Comparison of ENCODE assay signal across 23 cellular contexts in the genomic region with DNA sequence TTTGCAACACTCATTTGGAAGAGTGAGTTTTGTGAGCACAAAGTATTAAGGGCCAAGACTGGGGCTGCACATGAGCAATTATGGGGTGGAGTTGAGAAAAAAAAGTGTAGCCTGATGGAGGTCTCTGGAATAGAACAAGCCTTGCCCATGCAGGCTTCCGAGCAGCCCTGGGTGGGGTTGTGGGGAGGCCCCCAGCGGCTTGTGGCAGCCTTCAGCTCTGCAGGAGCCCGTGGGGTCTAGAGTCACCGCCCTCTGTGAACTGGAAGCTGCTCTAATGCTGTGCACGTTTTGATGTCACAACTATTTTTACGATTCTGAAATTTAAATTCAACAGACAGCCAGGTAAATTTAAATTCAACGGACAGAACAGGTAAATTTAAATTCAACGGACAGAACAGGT.
"Had no signal": no experiment of that assay in that cellular context is flagged by ENCODE, and none has a peak within 500 bp of the region (broad histone marks: within the 10 kb centered on the region; RNA-seq: fewer than 3 reads in every experiment).

No MANE protein-coding gene starts in this region.

- DNase-seq: effector memory CD8-positive, alpha-beta T cell; erythroblast; foreskin keratinocyte; left colon; left ventricle myocardium superior; mucosa of descending colon; natural killer cell; nucleus accumbens; right lobe of liver; spleen; stimulated activated CD4-positive, alpha-beta T cell treated with anti-CD3 and anti-CD28 coated beads, Interleukin-15, amount 100 ng/mL, for 24 hours; stimulated activated CD4-positive, alpha-beta T cell treated with anti-CD3 and anti-CD28 coated beads, Interleukin-1b, Interleukin-23, amount 100 ng/mL, for 48 hours; stimulated activated CD4-positive, alpha-beta T cell treated with anti-CD3 and anti-CD28 coated beads, Interleukin-4, amount 100 ng/mL, for 24 hours; tibial artery; upper lobe of left lung; uterus had no signal

- H3K36me3 Mint-ChIP-seq: natural killer cell had no signal

- H3K9me3 ChIP-seq: mucosa of descending colon, pancreas, prostate gland, right lobe of liver, spleen, tibial artery, upper lobe of left lung, uterus had no signal

- H3K4me1 Mint-ChIP-seq: natural killer cell, neural crest cell had no signal

- H3K36me3 ChIP-seq: pancreas, prostate gland, right lobe of liver, uterus had no signal

- H3K27ac ChIP-seq: foreskin keratinocyte, pancreas, prostate gland, right lobe of liver, spleen, tibial artery, upper lobe of left lung, uterus had no signal

- H3K27ac Mint-ChIP-seq: dendritic cell treated with granulocyte-macrophage colony-stimulating factor and Interleukin-4, amounts not matched to agents 40 ng/mL and 50 ng/mL, for 4 days; effector memory CD8-positive, alpha-beta T cell; natural killer cell; stimulated activated naive CD8-positive, alpha-beta T cell treated with anti-CD3 and anti-CD28 coated beads, Interleukin-15, Interleukin-2, amounts not matched to agents 100 ng/mL and 50 ng/mL, for 24 hours had no signal

- H3K4me1 ChIP-seq: pancreas, prostate gland, right lobe of liver, upper lobe of left lung, uterus had no signal

- H3K4me3 Mint-ChIP-seq: dendritic cell treated with granulocyte-macrophage colony-stimulating factor and Interleukin-4, amounts not matched to agents 40 ng/mL and 50 ng/mL, for 4 days; effector memory CD8-positive, alpha-beta T cell; natural killer cell; neural crest cell; stimulated activated memory B cell treated with anti-CD40 and anti-IgM and Interleukin-4, amounts not matched to agents 10 μg/mL and 1 μg/mL and 100 μg/mL, for 72 hours; stimulated activated naive CD8-positive, alpha-beta T cell treated with anti-CD3 and anti-CD28 coated beads, Interleukin-15, Interleukin-2, amounts not matched to agents 100 ng/mL and 50 ng/mL, for 24 hours had no signal

- H3K4me3 ChIP-seq: lung, mucosa of descending colon, pancreas, prostate gland, right lobe of liver, spleen, tibial artery, upper lobe of left lung, uterus had no signal

- ATAC-seq: effector memory CD8-positive, alpha-beta T cell; foreskin keratinocyte; left ventricle myocardium superior; natural killer cell; pancreas; right lobe of liver; stimulated activated memory B cell treated with anti-CD40 and anti-IgM and Interleukin-4, amounts not matched to agents 10 μg/mL and 1 μg/mL and 100 μg/mL, for 72 hours had no signal

- H3K9me3 Mint-ChIP-seq: dendritic cell treated with granulocyte-macrophage colony-stimulating factor and Interleukin-4, amounts not matched to agents 40 ng/mL and 50 ng/mL, for 4 days; natural killer cell; stimulated activated memory B cell treated with anti-CD40 and anti-IgM and Interleukin-4, amounts not matched to agents 10 μg/mL and 1 μg/mL and 100 μg/mL, for 72 hours; stimulated activated naive CD8-positive, alpha-beta T cell treated with anti-CD3 and anti-CD28 coated beads, Interleukin-15, Interleukin-2, amounts not matched to agents 100 ng/mL and 50 ng/mL, for 24 hours had no signal

- H3K27me3 ChIP-seq: foreskin keratinocyte, pancreas, right lobe of liver, spleen, tibial artery, upper lobe of left lung, uterus had no signal

- H3K27me3 Mint-ChIP-seq: dendritic cell treated with granulocyte-macrophage colony-stimulating factor and Interleukin-4, amounts not matched to agents 40 ng/mL and 50 ng/mL, for 4 days; stimulated activated memory B cell treated with anti-CD40 and anti-IgM and Interleukin-4, amounts not matched to agents 10 μg/mL and 1 μg/mL and 100 μg/mL, for 72 hours had no signal
